ENCODE assay signal across 8 cellular contexts in the genomic region with DNA sequence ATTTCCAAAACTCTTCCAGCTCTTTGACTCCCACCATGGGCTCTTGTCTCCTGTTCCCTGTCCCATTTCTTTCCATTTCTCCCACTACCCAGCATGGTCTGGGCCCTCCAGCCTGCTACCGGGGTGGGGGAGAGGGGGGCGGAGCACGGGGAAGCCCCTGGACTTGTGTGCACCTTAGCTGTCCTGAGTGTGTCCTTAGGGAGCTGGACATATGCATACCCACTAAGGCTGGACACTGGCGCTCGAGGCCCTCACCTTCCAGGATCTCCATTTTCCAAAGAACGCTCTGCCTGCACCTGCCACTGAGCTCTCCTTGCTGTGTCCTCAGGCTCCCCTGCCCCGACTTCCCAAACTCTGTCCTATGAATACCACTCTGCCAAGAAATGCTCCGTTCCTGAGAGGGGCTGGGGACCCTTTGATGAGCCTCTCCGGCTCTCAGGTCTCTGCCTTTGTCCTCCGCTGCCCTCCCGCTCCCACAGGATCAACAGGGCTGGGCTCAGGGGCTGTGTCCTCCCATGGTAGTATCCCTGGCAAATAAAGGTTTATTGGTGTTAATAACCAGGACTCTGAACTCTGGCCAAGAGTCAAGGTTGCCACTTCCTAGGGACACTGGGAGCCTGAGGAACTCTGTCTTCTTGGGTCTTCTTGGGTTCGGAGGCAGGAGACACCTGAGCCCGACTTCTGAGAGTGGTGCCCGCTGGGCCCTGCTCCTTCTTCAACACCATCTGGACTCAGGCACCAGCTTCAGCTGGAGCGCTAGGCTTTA. TPM values are rescaled to one million over a fixed set of nuclear protein-coding genes. Genes with fewer than 3 reads are reported as not detected.
DNase-seq lines count a peak whose midpoint lies in the region; ATAC-seq and TF ChIP-seq lines count a peak whose summit lies in the region.

No MANE protein-coding gene starts in this region.

- H3K27me3 ChIP-seq in GM06990 (replicated peaks; ENCODE audit: control insufficient read depth, insufficient read depth, low read length), result no peaks in the 10 kb centered on the region; the same call in 1 of the 2 replicates
- no peaks in the 10 kb centered on the region for H3K27me3 ChIP-seq in SJSA1 (replicated peaks)

- TF ChIP-seq CTCF in GM06990 (IDR thresholded peaks at IDR 0.05; ENCODE audit: insufficient read depth, low read length, poor library complexity, severe bottlenecking), result no peak
- TF ChIP-seq CTCF in fibroblast of pulmonary artery (IDR thresholded peaks at IDR 0.05; ENCODE audit: low read length, missing control alignments), result no peak
- no peak for TF ChIP-seq CTCF in progenitor cell of endocrine pancreas (IDR thresholded peaks at IDR 0.05; ENCODE audit: unreplicated experiment)

- H3K27ac Mint-ChIP-seq in progenitor cell of endocrine pancreas, result peak overlapping the region; percentile 95

- H3K4me3 ChIP-seq in GM06990 (replicated peaks; ENCODE audit: low read depth, low read length) (peak overlapping the region; percentile 68), SJSA1 (peak overlapping the region; percentile 91), fibroblast of pulmonary artery (replicated peaks; ENCODE audit: low read depth, low read length) (peak overlapping the region; percentile 62)

- no peak for ATAC-seq in HG03469 (IDR thresholded peaks at IDR 0.05; ENCODE audit: unreplicated experiment)

- no peaks in the 10 kb centered on the region for H3K36me3 Mint-ChIP-seq in progenitor cell of endocrine pancreas (ENCODE audit: insufficient read depth)

- DNase-seq in GM06990 (ENCODE audit: extremely low read depth, insufficient read length) (no peak), SJSA1 (ENCODE audit: low read depth in 1 of 2, low spot score in 2 of 2) (no peak), fibroblast of pulmonary artery (ENCODE audit: low read depth) (no peak), progenitor cell of endocrine pancreas (ENCODE audit: low spot score, unreplicated experiment) (no peak), NCI-H1417 treated with DMSO at 0.1 percent for 48 hours (lab: John Stamatoyannopoulos, UW) (no peak), GM19238 (ENCODE audit: insufficient read length, low spot score) (no peak), NCI-H2107 treated with DMSO at 0.1 percent for 48 hours (lab: John Stamatoyannopoulos, UW; ENCODE audit: unreplicated experiment) (no peak)

- peaks cover 7% of the 10 kb centered on the region for H3K4me1 Mint-ChIP-seq in progenitor cell of endocrine pancreas (ENCODE audit: low read depth)

- H3K36me3 ChIP-seq in GM06990 (ENCODE audit: control insufficient read depth, insufficient read depth, low read length) (no peaks in the 10 kb centered on the region), SJSA1 (peaks cover 42% of the 10 kb centered on the region)

- H3K9me3 ChIP-seq in SJSA1 (replicated peaks), result no peaks in the 10 kb centered on the region

- peaks cover 27% of the 10 kb centered on the region for H3K4me1 ChIP-seq in SJSA1 (replicated peaks)

- H3K27ac ChIP-seq in SJSA1, result peak overlapping the region; percentile 67

- H3K27me3 Mint-ChIP-seq in progenitor cell of endocrine pancreas, result peaks cover 42% of the 10 kb centered on the region

- no peaks in the 10 kb centered on the region for H3K9me3 Mint-ChIP-seq in progenitor cell of endocrine pancreas (ENCODE audit: low read depth)

- peak overlapping the region; percentile 78 for H3K4me3 Mint-ChIP-seq in progenitor cell of endocrine pancreas (ENCODE audit: low read depth)

RNA-seq across cellular contexts. Expression of a gene that starts 0.8 kb away (rescaled TPM):
- 24.1 and 31.2 TPM in 2 replicates for total RNA-seq in SJSA1 (2014; rRNA removed; shearing (Covaris generic))
- total RNA-seq in progenitor cell of endocrine pancreas, result 10.0 and 12.6 TPM in 2 replicates

RNA-seq across cellular contexts. Expression of a gene that starts 18.2 kb away (rescaled TPM):
- not detected in 2 replicates for total RNA-seq in SJSA1 (2014; rRNA removed; shearing (Covaris generic))
- 0.98 and 1.3 TPM in 2 replicates for total RNA-seq in progenitor cell of endocrine pancreas

RNA-seq across cellular contexts. Expression of a gene that starts 35.0 kb away (rescaled TPM):
- total RNA-seq in SJSA1 (2014; rRNA removed; shearing (Covaris generic)), result 0.09 and 0.21 TPM in 2 replicates
- total RNA-seq in progenitor cell of endocrine pancreas, result 0.51 and 0.55 TPM in 2 replicates

RNA-seq across cellular contexts. Expression of a gene that starts 35.2 kb away (rescaled TPM):
- 330 and 440 TPM in 2 replicates for total RNA-seq in SJSA1 (2014; rRNA removed; shearing (Covaris generic))
- total RNA-seq in progenitor cell of endocrine pancreas, result 230 and 275 TPM in 2 replicates

RNA-seq across cellular contexts. Expression of a gene that starts 42.2 kb away (rescaled TPM):
- 0.37 and 5.5 TPM in 2 replicates for total RNA-seq in SJSA1 (2014; rRNA removed; shearing (Covaris generic))
- 1.7 and 2.0 TPM in 2 replicates for total RNA-seq in progenitor cell of endocrine pancreas
